19 cellular contexts compared by ENCODE assay signal in the genomic region with DNA sequence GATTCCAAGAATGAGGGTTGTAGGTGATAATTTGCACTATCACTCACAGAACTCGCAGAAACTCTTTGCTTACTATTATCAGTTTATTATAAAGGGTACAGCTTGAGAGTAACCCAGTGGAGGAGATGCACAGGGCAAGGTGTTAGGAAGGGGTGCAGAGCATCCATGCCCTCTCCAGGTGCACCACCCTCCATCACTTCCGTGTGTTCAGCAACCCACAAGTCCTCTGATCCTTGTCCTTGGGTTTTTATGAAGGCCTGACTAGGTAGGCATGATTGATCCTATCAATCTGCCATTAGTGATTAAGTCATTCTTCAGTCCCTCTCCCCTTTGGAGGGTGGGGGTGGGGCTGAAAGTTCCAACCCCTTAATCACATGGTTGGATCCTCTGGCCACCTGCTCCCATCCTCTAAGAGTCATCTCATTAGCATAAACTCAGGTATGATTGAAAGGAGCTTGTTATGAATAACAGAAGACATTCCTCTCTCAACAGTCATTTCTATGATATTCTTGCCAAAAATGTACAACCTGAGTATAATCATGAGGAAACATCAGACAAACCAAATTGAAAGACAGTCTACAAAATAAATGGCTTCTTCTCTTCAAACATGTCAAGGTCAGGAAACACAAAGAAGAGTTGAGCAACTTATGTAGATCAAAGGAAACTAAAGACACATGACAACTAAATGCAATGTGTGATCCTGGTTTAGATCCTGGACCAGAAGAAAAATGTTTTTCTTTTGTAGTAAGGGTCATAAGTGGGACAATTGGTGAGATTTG.
DNase-seq lines count a peak whose midpoint lies in the region; ATAC-seq, FAIRE-seq and TF ChIP-seq lines count a peak whose summit lies in the region.
"Had no signal": no experiment of that assay in that cellular context is flagged by ENCODE, and none has a peak within 500 bp of the region (broad histone marks: within the 10 kb centered on the region; RNA-seq: fewer than 3 reads in every experiment).

No MANE protein-coding gene starts in this region.

- no TSS peak for BruUV-seq in HCT116 (replicated peaks; lab: Mats Ljungman, UMichigan)

- H3K9me2 ChIP-seq in HCT116 (ENCODE audit: insufficient read depth), result no peaks in the 10 kb centered on the region

- TF ChIP-seq POLR2A in HCT116 (IDR thresholded peaks at IDR 0.05; ENCODE audit: borderline replicate concordance, extremely low read depth, insufficient read depth, insufficient read length) (no peak), vagina (IDR thresholded peaks at IDR 0.05) (no peak)

- dilution Hi-C loops in keratinocyte (cut with MboI; ENCODE audit: extremely low pct_ligation_motif_present, low sequenced_read_pairs), result no loop called here

- no peaks in the 10 kb centered on the region for H3K27me3 ChIP-seq in HCT116 (ENCODE audit: insufficient read depth, low read length)
- H3K27me3 ChIP-seq in bronchial epithelial cell (ENCODE audit: control insufficient read depth, insufficient read depth, low read length), result no peaks in the 10 kb centered on the region
- no peaks in the 10 kb centered on the region for H3K27me3 ChIP-seq in keratinocyte (ENCODE audit: control insufficient read depth, extremely low read depth, insufficient read depth, low read length)
- no peaks in the 10 kb centered on the region for H3K27me3 ChIP-seq in vagina
- H3K27me3 ChIP-seq: BE2C, MG63 had no signal

- peak; percentile 63 for ATAC-seq in HCT116
- ATAC-seq: Right ventricle myocardium inferior had no signal

- H3K27ac ChIP-seq in HCT116 (ENCODE audit: low read depth, low read length) (no peak overlapping the region), keratinocyte (ENCODE audit: control insufficient read depth, insufficient read depth, low read length) (no peak overlapping the region), vagina (no peak overlapping the region)
- H3K27ac ChIP-seq: SK-N-MC had no signal

- CTCF ChIA-PET in HCT116 (lab: Charles Lee), result interaction anchor here (0.6 kb wide), 1 partner anchor 79 kb away, joined by 3 read pairs; no protein-coding TSS in a partner anchor

- H3K79me2 ChIP-seq in HCT116 (ENCODE audit: insufficient read depth, low read length), result no peaks in the 10 kb centered on the region
- no peaks in the 10 kb centered on the region for H3K79me2 ChIP-seq in keratinocyte (ENCODE audit: control insufficient read depth, insufficient read depth, low read length)

- no peaks in the 10 kb centered on the region for H3K9me1 ChIP-seq in keratinocyte (ENCODE audit: control insufficient read depth, extremely low read depth, insufficient read depth, low read length)

- H3K4me3 ChIP-seq in HCT116 (replicated peaks in 1 of 2; ENCODE audit: low read depth in 1 of 2, low read length in 2 of 2) (no peak overlapping the region), bronchial epithelial cell (ENCODE audit: low read depth, low read length) (no peak overlapping the region), keratinocyte (ENCODE audit: control insufficient read depth in 2 of 3, extremely low read depth in 1 of 3, insufficient read depth in 2 of 3, low read depth in 1 of 3, low read length in 3 of 3) (no peak overlapping the region), vagina (no peak overlapping the region)
- H3K4me3 ChIP-seq: MG63, SK-N-MC had no signal

- RAD21 ChIA-PET in HCT116 (lab: Charles Lee; ENCODE audit: low non-redundant PET in 1 of 2, low total read pairs in 2 of 2, uncharacterized antibody in 2 of 2, unreplicated experiment in 2 of 2), result no interaction called here

- H3K4me2 ChIP-seq in HCT116 (ENCODE audit: low read length) (no peak overlapping the region), keratinocyte (ENCODE audit: control insufficient read depth, extremely low read depth, insufficient read depth, low read depth, low read length) (no peak overlapping the region)

- FAIRE-seq in D721Med (lab: Jason Lieb, UNC) (peak; percentile 64), bronchial epithelial cell (lab: Jason Lieb, UNC) (no peak), keratinocyte (lab: Jason Lieb, UNC) (peak; percentile 69), GM19239 (lab: Jason Lieb, UNC) (no peak)

- TF ChIP-seq CTCF in D721Med (IDR thresholded peaks at IDR 0.05; ENCODE audit: insufficient read depth, missing control alignments), result no peak
- TF ChIP-seq CTCF in HCT116 (IDR thresholded peaks at IDR 0.05 in 2 of 3, conservative IDR thresholded peaks at IDR 0.05 in 1 of 3; ENCODE audit: borderline replicate concordance in 1 of 3, insufficient read depth in 1 of 3, low read depth in 2 of 3, low read length in 2 of 3), result no peak
- TF ChIP-seq CTCF in bronchial epithelial cell (IDR thresholded peaks at IDR 0.05; ENCODE audit: insufficient read depth, low read length, severe bottlenecking), result no peak
- no peak for TF ChIP-seq CTCF in keratinocyte (optimal IDR thresholded peaks at IDR 0.05 in 1 of 3, IDR thresholded peaks at IDR 0.05 in 1 of 3, conservative IDR thresholded peaks at IDR 0.05 in 1 of 3; ENCODE audit: extremely low read depth in 1 of 3, insufficient read depth in 2 of 3, low read length in 3 of 3)
- TF ChIP-seq CTCF in vagina (IDR thresholded peaks at IDR 0.05), result no peak

- H3K4me1 ChIP-seq in HCT116 (ENCODE audit: control insufficient read depth in 1 of 2, insufficient read depth in 2 of 2, low read length in 2 of 2) (peaks cover 16 to 18% of the 10 kb centered on the region in 2 experiments), keratinocyte (ENCODE audit: control insufficient read depth, extremely low read depth, insufficient read depth, low read length) (peaks cover 10% of the 10 kb centered on the region), vagina (no peaks in the 10 kb centered on the region)

- H3K36me3 ChIP-seq in HCT116 (ENCODE audit: control insufficient read depth in 1 of 2, insufficient read depth in 2 of 2, low read length in 2 of 2) (no peaks in the 10 kb centered on the region), bronchial epithelial cell (ENCODE audit: control insufficient read depth, insufficient read depth, low read length) (no peaks in the 10 kb centered on the region), keratinocyte (ENCODE audit: control insufficient read depth in 2 of 2, extremely low read depth in 1 of 2, insufficient read depth in 2 of 2, low read length in 2 of 2) (no peaks in the 10 kb centered on the region), vagina (no peaks in the 10 kb centered on the region)
- H3K36me3 ChIP-seq: BE2C had no signal

- POLR2A ChIA-PET in HCT116 (lab: Charles Lee), result no interaction called here

- H4K20me1 ChIP-seq in HCT116 (ENCODE audit: insufficient read depth) (no peaks in the 10 kb centered on the region), keratinocyte (ENCODE audit: control insufficient read depth, extremely low read depth, insufficient read depth, low read length) (no peaks in the 10 kb centered on the region)

- DNase-seq in D721Med (ENCODE audit: insufficient read length, low spot score), result no peak
- DNase-seq in HCT116 (ENCODE audit: low read depth, low spot score), result no peak
- DNase-seq in bronchial epithelial cell (ENCODE audit: low read depth), result peak; percentile 71
- DNase-seq in keratinocyte (ENCODE audit: low read depth, low spot score), result peak; percentile 83
- no peak for DNase-seq in GM19239 (ENCODE audit: insufficient read length, low spot score)
- no peak for DNase-seq in superior temporal gyrus (ENCODE audit: extremely low spot score)
- no peak for DNase-seq in T-helper 1 cell
- no peak for DNase-seq in vagina (ENCODE audit: extremely low spot score in 2 of 2)
- DNase-seq: BE2C; CD4-positive, alpha-beta T cell; DMS53; HCEC 1CT; MG63; NCI-H1092 treated with DMSO at 0.1 percent for 48 hours; NCI-H187; NCI-H446 treated with DMSO at 0.1 percent for 48 hours; NCI-H748 treated with DMSO at 0.1 percent for 48 hours had no signal

- H3K9me3 ChIP-seq in HCT116 (ENCODE audit: control insufficient read depth in 1 of 2, insufficient read depth in 1 of 2, low read depth in 1 of 2, low read length in 2 of 2), result no peaks in the 10 kb centered on the region
- H3K9me3 ChIP-seq in keratinocyte (ENCODE audit: control insufficient read depth, low read depth, low read length), result no peaks in the 10 kb centered on the region
- no peaks in the 10 kb centered on the region for H3K9me3 ChIP-seq in vagina
- H3K9me3 ChIP-seq: BE2C, MG63 had no signal

- intact Hi-C loops in HCT116 (cut with micrococcal nuclease), result no loop called here
- intact Hi-C loops in vagina (cut with DNase I), result no loop called here

- TF ChIP-seq RAD21 in HCT116 (IDR thresholded peaks at IDR 0.05; ENCODE audit: low read depth), result no peak

- H3K9ac ChIP-seq in HCT116 (ENCODE audit: low read length) (no peak overlapping the region), keratinocyte (ENCODE audit: control insufficient read depth, extremely low read depth, insufficient read depth, low read length) (no peak overlapping the region)

- H2AFZ ChIP-seq in HCT116 (ENCODE audit: low read depth, low read length, poor library complexity, severe bottlenecking) (no peak overlapping the region), keratinocyte (ENCODE audit: control insufficient read depth, low read length) (no peak overlapping the region)

TF ChIP-seq in HCT116, 20 proteins besides CTCF, POLR2A, EP300 and RAD21:
- peak; percentile 88 for TF ChIP-seq TCF7L2 (IDR thresholded peaks at IDR 0.05; ENCODE audit: borderline replicate concordance, extremely low read depth, insufficient read depth, insufficient read length)
- TF ChIP-seq JUND (IDR thresholded peaks at IDR 0.05), result no peak

Comparison
In these comparisons a context has a peak if more than half of its experiments do, and no peak if none do; other contexts are left out.
1. DNase-seq: peak in bronchial epithelial cell (single experiment) and keratinocyte (single experiment); none in D721Med (single experiment), HCT116 (single experiment), GM19239 (single experiment), superior temporal gyrus (single experiment), T-helper 1 cell (0 of 5) and vagina (0 of 2).